In the genomic region with DNA sequence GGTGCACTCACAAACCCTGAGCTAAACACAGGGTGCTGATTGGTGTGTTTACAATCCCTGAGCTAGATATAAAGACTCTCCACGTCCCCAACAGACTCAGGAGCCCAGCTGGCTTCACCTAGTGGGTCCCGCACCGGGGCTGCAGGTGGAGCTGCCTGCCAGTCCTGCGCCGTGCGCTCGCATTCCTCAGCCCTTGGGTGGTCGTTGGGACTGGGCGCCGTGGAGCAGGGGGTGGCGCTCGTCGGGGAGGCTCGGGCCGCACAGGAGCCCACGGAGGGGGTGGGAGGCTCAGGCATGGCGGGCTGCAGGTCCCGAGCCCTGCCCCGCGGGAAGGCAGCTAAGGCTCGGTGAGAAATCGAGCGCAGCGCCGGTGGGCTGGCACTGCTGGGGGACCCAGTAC, we compare ENCODE assay signal across 1 cellular context.
DNase-seq lines count a peak whose midpoint lies in the region; ATAC-seq lines count a peak whose summit lies in the region.
"Not testable (repeated sequence)": the region's sequence is repeated elsewhere in the genome, so short reads cannot be mapped to it uniquely, and the experiment has no call there.

No MANE protein-coding gene starts in this region.

- ATAC-seq in central memory CD8-positive, alpha-beta T cell (replicated peaks; ENCODE audit: extremely low read depth, poor library complexity, severe bottlenecking), result not testable (repeated sequence)

- not testable (repeated sequence) for H3K36me3 Mint-ChIP-seq in central memory CD8-positive, alpha-beta T cell (ENCODE audit: insufficient read depth)

- H3K27ac Mint-ChIP-seq in central memory CD8-positive, alpha-beta T cell (ENCODE audit: low read depth), result peak overlapping the region; percentile 51

- not testable (repeated sequence) for H3K4me3 Mint-ChIP-seq in central memory CD8-positive, alpha-beta T cell

- not testable (repeated sequence) for H3K4me1 Mint-ChIP-seq in central memory CD8-positive, alpha-beta T cell

- H3K27me3 Mint-ChIP-seq in central memory CD8-positive, alpha-beta T cell, result peaks cover 53% of the 10 kb centered on the region

- DNase-seq in central memory CD8-positive, alpha-beta T cell (ENCODE audit: low spot score in 2 of 2), result not testable (repeated sequence)

- H3K9me3 Mint-ChIP-seq in central memory CD8-positive, alpha-beta T cell, result not testable (repeated sequence)
